16 cellular contexts compared by ENCODE assay signal in the genomic region with DNA sequence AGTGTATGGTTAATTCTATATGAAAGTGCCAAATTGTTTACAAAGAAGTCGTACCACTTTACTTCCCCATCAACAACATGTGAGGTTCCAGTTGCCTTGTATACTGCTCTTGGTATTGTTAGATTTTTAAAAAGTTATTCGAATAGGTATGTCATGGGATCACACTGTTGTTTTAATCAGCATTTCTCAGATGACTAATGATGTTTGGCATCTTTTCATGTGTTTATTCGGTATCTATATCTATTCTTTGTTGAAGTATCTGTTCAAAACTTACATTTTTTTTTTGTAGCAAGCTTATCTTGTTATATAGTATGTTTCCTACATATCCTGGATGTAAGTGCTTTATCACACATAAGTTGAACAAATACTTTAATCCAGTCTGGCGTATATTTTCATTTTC.
A peak's percentile ranks its signal among the peaks of the same experiment; 100 is the strongest.
DNase-seq lines count a peak whose midpoint lies in the region; ATAC-seq, FAIRE-seq and TF ChIP-seq lines count a peak whose summit lies in the region.
"Had no signal": no experiment of that assay in that cellular context is flagged by ENCODE, and none has a peak within 500 bp of the region (broad histone marks: within the 10 kb centered on the region; RNA-seq: fewer than 3 reads in every experiment).

No MANE protein-coding gene starts in this region.

- H3K4me3 ChIP-seq in A549 (no peak overlapping the region), bronchial epithelial cell (ENCODE audit: low read depth, low read length) (no peak overlapping the region), BE2C (ENCODE audit: low read depth, low read length) (no peak overlapping the region), neural progenitor cell (no peak overlapping the region)
- H3K4me3 ChIP-seq: BLaER1 treated with 17β-estradiol and CSF1 and Interleukin-3, amounts not matched to agents 10 nM and 100 nM; GM12878; GM23248; HAP-1 had no signal

- 85% methylated on average over 4 of the region's 4 CpGs for WGBS in A549 (ENCODE audit: missing lambda C conversion rate)

- no peak for TF ChIP-seq EP300 in A549 (IDR thresholded peaks at IDR 0.05)

- no peak for TF ChIP-seq POLR2A in A549 (IDR thresholded peaks at IDR 0.05; ENCODE audit: low read length)

- H4K20me1 ChIP-seq in neural progenitor cell (ENCODE audit: low read depth), result no peaks in the 10 kb centered on the region
- H4K20me1 ChIP-seq: BLaER1 treated with 17β-estradiol and CSF1 and Interleukin-3, amounts not matched to agents 10 nM and 100 nM had no signal

- POLR2A ChIA-PET in A549 (lab: Yijun Ruan, JAX), result no interaction called here

- H3K27ac Mint-ChIP-seq in neural progenitor cell, result no peak overlapping the region
- H3K27ac Mint-ChIP-seq: CD8-positive, alpha-beta T cell had no signal

- H3K9me3 Mint-ChIP-seq in neural progenitor cell, result no peaks in the 10 kb centered on the region
- H3K9me3 Mint-ChIP-seq: CD8-positive, alpha-beta T cell had no signal

- H3K36me3 Mint-ChIP-seq in neural progenitor cell, result peaks cover 2% of the 10 kb centered on the region

- peak; percentile 7 for FAIRE-seq in A549 (lab: Jason Lieb, UNC)
- no peak for FAIRE-seq in bronchial epithelial cell (lab: Jason Lieb, UNC)
- FAIRE-seq: GM12878 had no signal

- TF ChIP-seq CTCF in A549 (IDR thresholded peaks at IDR 0.05) (no peak), bronchial epithelial cell (IDR thresholded peaks at IDR 0.05; ENCODE audit: insufficient read depth, low read length, severe bottlenecking) (no peak), BE2C (IDR thresholded peaks at IDR 0.05; ENCODE audit: low read depth, low read length) (no peak), neural progenitor cell (IDR thresholded peaks at IDR 0.05) (no peak)

- H3K27me3 Mint-ChIP-seq in neural progenitor cell (ENCODE audit: insufficient read depth, low read depth), result no peaks in the 10 kb centered on the region

- no peaks in the 10 kb centered on the region for H3K79me2 ChIP-seq in neural progenitor cell (ENCODE audit: low read depth)

- no peak overlapping the region for H3K27ac ChIP-seq in A549
- H3K27ac ChIP-seq in neural progenitor cell, result no peak overlapping the region
- H3K27ac ChIP-seq: 22Rv1; BLaER1 treated with 17β-estradiol and CSF1 and Interleukin-3, amounts not matched to agents 10 nM and 100 nM; GM23248 had no signal

- H3K9me3 ChIP-seq in A549 (no peaks in the 10 kb centered on the region), BE2C (no peaks in the 10 kb centered on the region), neural progenitor cell (ENCODE audit: low read depth) (no peaks in the 10 kb centered on the region)
- H3K9me3 ChIP-seq: HAP-1 had no signal

- CTCF ChIA-PET in A549 (lab: Yijun Ruan, JAX), result interaction anchor here (0.6 kb wide), 1 partner anchor 379 kb away, joined by 3 read pairs; no protein-coding TSS in a partner anchor

- no peak overlapping the region for H3K4me3 Mint-ChIP-seq in neural progenitor cell
- H3K4me3 Mint-ChIP-seq: CD8-positive, alpha-beta T cell had no signal

- H3K4me2 ChIP-seq in A549 (no peak overlapping the region), neural progenitor cell (no peak overlapping the region)
- H3K4me2 ChIP-seq: BLaER1 treated with 17β-estradiol and CSF1 and Interleukin-3, amounts not matched to agents 10 nM and 100 nM had no signal

- no peak overlapping the region for H2AFZ ChIP-seq in neural progenitor cell (replicated peaks)
- H2AFZ ChIP-seq: GM23248 had no signal

- no peak for TF ChIP-seq RAD21 in A549 (conservative IDR thresholded peaks at IDR 0.05 in 1 of 2, IDR thresholded peaks at IDR 0.05 in 1 of 2)

- H3K36me3 ChIP-seq in bronchial epithelial cell (ENCODE audit: control insufficient read depth, insufficient read depth, low read length) (no peaks in the 10 kb centered on the region), BE2C (peaks cover 62% of the 10 kb centered on the region), neural progenitor cell (no peaks in the 10 kb centered on the region)
- H3K36me3 ChIP-seq: HAP-1 had no signal

- H3K4me1 ChIP-seq in A549 (no peaks in the 10 kb centered on the region), BE2C (no peaks in the 10 kb centered on the region), neural progenitor cell (no peaks in the 10 kb centered on the region)
- H3K4me1 ChIP-seq: HAP-1 had no signal

- DNase-seq in A549 (ENCODE audit: low read depth in 1 of 2, low spot score in 1 of 2) (no peak), bronchial epithelial cell (ENCODE audit: low read depth) (peak; percentile 10), glomerular endothelial cell (ENCODE audit: extremely low read depth, low read depth, low spot score) (peak; percentile 37), pulmonary artery endothelial cell (ENCODE audit: low read depth, low spot score) (peak; percentile 46), BE2C (no peak), neural progenitor cell (ENCODE audit: low spot score) (no peak)
- DNase-seq: Calu3; CD8-positive, alpha-beta T cell; DND-41; EL; GM23248 had no signal

- H3F3A ChIP-seq in neural progenitor cell (ENCODE audit: low read depth), result no peaks in the 10 kb centered on the region

- no peaks in the 10 kb centered on the region for H3K4me1 Mint-ChIP-seq in neural progenitor cell

- H3K27me3 ChIP-seq in bronchial epithelial cell (ENCODE audit: control insufficient read depth, insufficient read depth, low read length) (no peaks in the 10 kb centered on the region), BE2C (no peaks in the 10 kb centered on the region), neural progenitor cell (no peaks in the 10 kb centered on the region)
- H3K27me3 ChIP-seq: BLaER1 treated with 17β-estradiol and CSF1 and Interleukin-3, amounts not matched to agents 10 nM and 100 nM had no signal

- ATAC-seq in A549 (no peak), GM18858 (IDR thresholded peaks at IDR 0.05; ENCODE audit: unreplicated experiment) (no peak)
- ATAC-seq: CD8-positive, alpha-beta T cell; GM12878 had no signal

- H3K9ac ChIP-seq in neural progenitor cell, result no peak overlapping the region
- H3K9ac ChIP-seq: BLaER1 treated with 17β-estradiol and CSF1 and Interleukin-3, amounts not matched to agents 10 nM and 100 nM; GM23248 had no signal

TF ChIP-seq in A549, 52 proteins besides CTCF, POLR2A, EP300 and RAD21:
- no peak for TF ChIP-seq EHMT2 (IDR thresholded peaks at IDR 0.05; ENCODE audit: low read depth)
- TF ChIP-seq EHF (CRISPR knock-in tag; IDR thresholded peaks at IDR 0.05), result no peak
- TF ChIP-seq ELK1 (IDR thresholded peaks at IDR 0.05; ENCODE audit: low read depth, low read length), result no peak
- TF ChIP-seq CHD2 (IDR thresholded peaks at IDR 0.05; ENCODE audit: low read length, partially characterized antibody), result no peak
- TF ChIP-seq JUN (IDR thresholded peaks at IDR 0.05), result no peak

Comparison
In these comparisons a context has a peak if more than half of its experiments do, and no peak if none do; other contexts are left out.
1. DNase-seq: peak in bronchial epithelial cell (single experiment), glomerular endothelial cell (single experiment) and pulmonary artery endothelial cell (single experiment); none in A549 (0 of 2), BE2C (single experiment) and neural progenitor cell (single experiment).